ENCODE assay signal across 1 cellular context in genomic region chr11:108609681-108610080, GRCh38.
A peak's percentile ranks its signal among the peaks of the same experiment; 100 is the strongest.
TF ChIP-seq lines count a peak whose summit lies in the region.

No MANE protein-coding gene starts in this region.

TF ChIP-seq in K562, 482 proteins besides CTCF, POLR2A, EP300 and RAD21 (continues in another document):
- TF ChIP-seq ZBTB49 (CRISPR knock-in tag; IDR thresholded peaks at IDR 0.05; ENCODE audit: borderline replicate concordance) (no peak), RBM17 (IDR thresholded peaks at IDR 0.05; ENCODE audit: borderline replicate concordance, low read depth, low read length) (no peak), ZFP36 (IDR thresholded peaks at IDR 0.05; ENCODE audit: low read depth, low read length, partially characterized antibody) (no peak), CBFA2T2 (conservative IDR thresholded peaks at IDR 0.05) (0 out of 2 replicates have a peak, but pooled peaks have one; percentile 5), CEBPG (CRISPR knock-in tag; IDR thresholded peaks at IDR 0.05) (no peak), CEBPG (tag; conservative IDR thresholded peaks at IDR 0.05 in 1 of 2, IDR thresholded peaks at IDR 0.05 in 1 of 2) (peak in 1 of 2 experiments; percentile 82; a peak in 2 of 4 replicates), SREBF1 (IDR thresholded peaks at IDR 0.05; ENCODE audit: borderline replicate concordance, low read depth, low read length) (no peak), STAG1 (CRISPR knock-in tag; IDR thresholded peaks at IDR 0.05; ENCODE audit: borderline replicate concordance) (no peak), ZEB2 (IDR thresholded peaks at IDR 0.05) (no peak), DEAF1 (CRISPR knock-in tag; IDR thresholded peaks at IDR 0.05) (no peak), JUN (IDR thresholded peaks at IDR 0.05; ENCODE audit: borderline replicate concordance, low read depth, low read length) (peak; percentile 55; the same call in 1 of the 2 replicates), JUN (CRISPR knock-in tag; IDR thresholded peaks at IDR 0.05; ENCODE audit: borderline replicate concordance) (no peak), NKRF (IDR thresholded peaks at IDR 0.05; ENCODE audit: borderline replicate concordance) (no peak), ZKSCAN8 (CRISPR knock-in tag; IDR thresholded peaks at IDR 0.05) (no peak), JUND (IDR thresholded peaks at IDR 0.05; ENCODE audit: borderline replicate concordance, low read depth, low read length) (peak; percentile 78; the same call in 1 of the 2 replicates), JUND (tag; IDR thresholded peaks at IDR 0.05; ENCODE audit: borderline replicate concordance, low read depth, low read length) (peak; percentile 61; the same call in 1 of the 3 replicates), ZNF316 (IDR thresholded peaks at IDR 0.05) (no peak), ZBTB9 (CRISPR knock-in tag; IDR thresholded peaks at IDR 0.05) (no peak), ZNF589 (CRISPR knock-in tag; IDR thresholded peaks at IDR 0.05; ENCODE audit: low read depth) (no peak), HDAC8 (tag; IDR thresholded peaks at IDR 0.05) (no peak), CREB3L1 (IDR thresholded peaks at IDR 0.05; ENCODE audit: borderline replicate concordance, low read depth) (no peak), DIDO1 (tag; IDR thresholded peaks at IDR 0.05; ENCODE audit: low read depth) (no peak), NR4A1 (CRISPR knock-in tag; IDR thresholded peaks at IDR 0.05) (no peak), NR4A1 (tag; IDR thresholded peaks at IDR 0.05) (no peak), CBX8 (IDR thresholded peaks at IDR 0.05; ENCODE audit: borderline replicate concordance, extremely low read depth, low read depth, low read length, poor library complexity, severe bottlenecking) (no peak), SIX5 (IDR thresholded peaks at IDR 0.05; ENCODE audit: borderline replicate concordance in 1 of 2, insufficient read depth in 1 of 2, low read depth in 1 of 2, low read length in 2 of 2) (no peak), HBP1 (CRISPR knock-in tag; IDR thresholded peaks at IDR 0.05) (no peak), BRCA1 (IDR thresholded peaks at IDR 0.05) (no peak), BRCA1 (CRISPR knock-in tag; IDR thresholded peaks at IDR 0.05) (no peak), CBX3 (IDR thresholded peaks at IDR 0.05; ENCODE audit: borderline replicate concordance in 1 of 2, low read length in 2 of 2) (no peak), TEAD2 (tag; IDR thresholded peaks at IDR 0.05) (peak; percentile 76), LEF1 (IDR thresholded peaks at IDR 0.05) (no peak), E2F1 (CRISPR knock-in tag; IDR thresholded peaks at IDR 0.05) (no peak), PRDM10 (IDR thresholded peaks at IDR 0.05; ENCODE audit: partially characterized antibody) (no peak), POLR2H (tag; IDR thresholded peaks at IDR 0.05; ENCODE audit: low read depth) (no peak), NFIX (CRISPR knock-in tag; IDR thresholded peaks at IDR 0.05; ENCODE audit: low read depth) (no peak), RFX1 (IDR thresholded peaks at IDR 0.05) (no peak), ZC3H11A (IDR thresholded peaks at IDR 0.05; ENCODE audit: low read depth, low read length) (no peak), ZNF282 (CRISPR knock-in tag; IDR thresholded peaks at IDR 0.05) (no peak), ZNF444 (CRISPR knock-in tag; IDR thresholded peaks at IDR 0.05) (no peak), E2F4 (CRISPR knock-in tag; IDR thresholded peaks at IDR 0.05; ENCODE audit: low read depth) (no peak), RBM15 (IDR thresholded peaks at IDR 0.05; ENCODE audit: insufficient read depth, low read length) (no peak), UBTF (IDR thresholded peaks at IDR 0.05; ENCODE audit: borderline replicate concordance in 1 of 2, low read depth in 2 of 2, low read length in 2 of 2) (no peak), ZNF830 (CRISPR knock-in tag; IDR thresholded peaks at IDR 0.05) (no peak)
